Comparison of ENCODE assay signal across 32 cellular contexts in genomic region chr10:34940436-34940835, GRCh38.
"Had no signal": no experiment of that assay in that cellular context is flagged by ENCODE, and none has a peak within 500 bp of the region (broad histone marks: within the 10 kb centered on the region; RNA-seq: fewer than 3 reads in every experiment).

No MANE protein-coding gene starts in this region.

- H2AFZ ChIP-seq: hepatocyte had no signal

- H3K27ac Mint-ChIP-seq: activated CD4-positive, alpha-beta memory T cell treated with anti-CD3 and anti-CD28 coated beads, Interleukin-2, amount 10 ng/mL, durations not matched to agents 7 days and 5 days; activated CD4-positive, alpha-beta T cell treated with anti-CD3 and anti-CD28 coated beads, Interleukin-2, amount 10 ng/mL, durations not matched to agents 7 days and 5 days; activated naive CD4-positive, alpha-beta T cell treated with anti-CD3 and anti-CD28 coated beads, Interleukin-2, amount 10 ng/mL, durations not matched to agents 7 days and 5 days; activated naive CD8-positive, alpha-beta T cell treated with anti-CD3 and anti-CD28 coated beads, Interleukin-2, amount 10 ng/mL, durations not matched to agents 7 days and 5 days; activated T-cell treated with anti-CD3 and anti-CD28 coated beads, Interleukin-2, amount 50 U/mL, for 24 hours; brain; mesothelial cell of epicardium; naive B cell; nephron progenitor cell; stimulated activated effector memory CD8-positive, alpha-beta T cell treated with anti-CD3 and anti-CD28 coated beads, Interleukin-12 subunit alpha, Interleukin-12 subunit beta, amount 100 ng/mL, for 72 hours; stimulated activated naive CD8-positive, alpha-beta T cell treated with anti-CD3 and anti-CD28 coated beads, Interleukin-15, amount 100 ng/mL, for 72 hours; T-helper 17 cell had no signal

- H3K9me3 ChIP-seq: ascending aorta, gastroesophageal sphincter, pancreas, prostate gland, sigmoid colon, upper lobe of left lung, vagina had no signal

- DNase-seq: activated CD4-positive, alpha-beta memory T cell treated with anti-CD3 and anti-CD28 coated beads, Interleukin-2, amount 10 ng/mL, durations not matched to agents 7 days and 5 days; activated CD4-positive, alpha-beta T cell treated with anti-CD3 and anti-CD28 coated beads for 1 hour; activated CD4-positive, alpha-beta T cell treated with anti-CD3 and anti-CD28 coated beads, Interleukin-2, amount 10 ng/mL, durations not matched to agents 7 days and 5 days; activated CD8-positive, alpha-beta memory T cell treated with anti-CD3 and anti-CD28 coated beads, Interleukin-2, amount 50 U/mL, for 48 hours; activated gamma-delta T cell; activated naive CD4-positive, alpha-beta T cell treated with anti-CD3 and anti-CD28 coated beads, Interleukin-2, amount 10 ng/mL, durations not matched to agents 7 days and 5 days; activated naive CD8-positive, alpha-beta T cell treated with anti-CD3 and anti-CD28 coated beads, Interleukin-2, amount 10 ng/mL, durations not matched to agents 7 days and 5 days; activated T-cell treated with anti-CD3 and anti-CD28 coated beads, Interleukin-2, amount 50 U/mL, for 24 hours; caudate nucleus; cortex of kidney; kidney; left colon; naive B cell; nephron progenitor cell; nucleus accumbens; pancreas; retina; sigmoid colon; small intestine; stimulated activated CD4-positive, alpha-beta T cell treated with anti-CD3 and anti-CD28 coated beads, Interleukin-4, amount 100 ng/mL, for 24 hours; stimulated activated naive CD8-positive, alpha-beta T cell treated with anti-CD3 and anti-CD28 coated beads, Interleukin-15, amount 100 ng/mL, for 72 hours; substantia nigra; T-helper 17 cell; upper lobe of left lung had no signal

- FAIRE-seq: kidney, pancreas, small intestine had no signal

- H3K27ac ChIP-seq: ascending aorta, gastroesophageal sphincter, hepatocyte, pancreas, prostate gland, sigmoid colon, upper lobe of left lung, vagina had no signal

- H3K9me3 Mint-ChIP-seq: activated CD4-positive, alpha-beta memory T cell treated with anti-CD3 and anti-CD28 coated beads, Interleukin-2, amount 10 ng/mL, durations not matched to agents 7 days and 5 days; activated CD4-positive, alpha-beta T cell treated with anti-CD3 and anti-CD28 coated beads, Interleukin-2, amount 10 ng/mL, durations not matched to agents 7 days and 5 days; activated naive CD4-positive, alpha-beta T cell treated with anti-CD3 and anti-CD28 coated beads, Interleukin-2, amount 10 ng/mL, durations not matched to agents 7 days and 5 days; activated naive CD8-positive, alpha-beta T cell treated with anti-CD3 and anti-CD28 coated beads, Interleukin-2, amount 10 ng/mL, durations not matched to agents 7 days and 5 days; activated T-cell treated with anti-CD3 and anti-CD28 coated beads, Interleukin-2, amount 50 U/mL, for 24 hours; mesothelial cell of epicardium; nephron progenitor cell; stimulated activated naive CD8-positive, alpha-beta T cell treated with anti-CD3 and anti-CD28 coated beads, Interleukin-15, amount 100 ng/mL, for 72 hours had no signal

- H3K4me3 ChIP-seq: ascending aorta, gastroesophageal sphincter, hepatocyte, pancreas, prostate gland, sigmoid colon, upper lobe of left lung, vagina had no signal

- H3K4me2 ChIP-seq: hepatocyte had no signal

- H3K36me3 ChIP-seq: ascending aorta, gastroesophageal sphincter, pancreas, prostate gland, sigmoid colon, upper lobe of left lung, vagina had no signal

- H3K79me2 ChIP-seq: hepatocyte had no signal

- H3K36me3 Mint-ChIP-seq: activated naive CD4-positive, alpha-beta T cell treated with anti-CD3 and anti-CD28 coated beads, Interleukin-2, amount 10 ng/mL, durations not matched to agents 7 days and 5 days; activated naive CD8-positive, alpha-beta T cell treated with anti-CD3 and anti-CD28 coated beads, Interleukin-2, amount 10 ng/mL, durations not matched to agents 7 days and 5 days; brain; mesothelial cell of epicardium; naive B cell; stimulated activated effector memory CD8-positive, alpha-beta T cell treated with anti-CD3 and anti-CD28 coated beads, Interleukin-12 subunit alpha, Interleukin-12 subunit beta, amount 100 ng/mL, for 72 hours had no signal

- H3K27me3 ChIP-seq: ascending aorta, gastroesophageal sphincter, hepatocyte, pancreas, sigmoid colon, upper lobe of left lung, vagina had no signal

- ATAC-seq: gastroesophageal sphincter; left colon; pancreas; stimulated activated effector memory CD8-positive, alpha-beta T cell treated with anti-CD3 and anti-CD28 coated beads, Interleukin-12 subunit alpha, Interleukin-12 subunit beta, amount 100 ng/mL, for 72 hours; stimulated activated naive CD8-positive, alpha-beta T cell treated with anti-CD3 and anti-CD28 coated beads, Interleukin-15, amount 100 ng/mL, for 72 hours; T-helper 17 cell had no signal

- H3K27me3 Mint-ChIP-seq: activated CD4-positive, alpha-beta memory T cell treated with anti-CD3 and anti-CD28 coated beads, Interleukin-2, amount 10 ng/mL, durations not matched to agents 7 days and 5 days; activated CD4-positive, alpha-beta T cell treated with anti-CD3 and anti-CD28 coated beads, Interleukin-2, amount 10 ng/mL, durations not matched to agents 7 days and 5 days; activated naive CD4-positive, alpha-beta T cell treated with anti-CD3 and anti-CD28 coated beads, Interleukin-2, amount 10 ng/mL, durations not matched to agents 7 days and 5 days had no signal

- H3K4me3 Mint-ChIP-seq: activated CD4-positive, alpha-beta memory T cell treated with anti-CD3 and anti-CD28 coated beads, Interleukin-2, amount 10 ng/mL, durations not matched to agents 7 days and 5 days; activated CD4-positive, alpha-beta T cell treated with anti-CD3 and anti-CD28 coated beads, Interleukin-2, amount 10 ng/mL, durations not matched to agents 7 days and 5 days; activated naive CD4-positive, alpha-beta T cell treated with anti-CD3 and anti-CD28 coated beads, Interleukin-2, amount 10 ng/mL, durations not matched to agents 7 days and 5 days; activated naive CD8-positive, alpha-beta T cell treated with anti-CD3 and anti-CD28 coated beads, Interleukin-2, amount 10 ng/mL, durations not matched to agents 7 days and 5 days; activated T-cell treated with anti-CD3 and anti-CD28 coated beads, Interleukin-2, amount 50 U/mL, for 24 hours; brain; mesothelial cell of epicardium; naive B cell; nephron progenitor cell; stimulated activated effector memory CD8-positive, alpha-beta T cell treated with anti-CD3 and anti-CD28 coated beads, Interleukin-12 subunit alpha, Interleukin-12 subunit beta, amount 100 ng/mL, for 72 hours; stimulated activated naive CD8-positive, alpha-beta T cell treated with anti-CD3 and anti-CD28 coated beads, Interleukin-15, amount 100 ng/mL, for 72 hours; T-helper 17 cell had no signal

- H3K4me1 ChIP-seq: ascending aorta, gastroesophageal sphincter, pancreas, prostate gland, sigmoid colon, upper lobe of left lung, vagina had no signal

- H3K4me1 Mint-ChIP-seq: activated CD4-positive, alpha-beta memory T cell treated with anti-CD3 and anti-CD28 coated beads, Interleukin-2, amount 10 ng/mL, durations not matched to agents 7 days and 5 days; activated CD4-positive, alpha-beta T cell treated with anti-CD3 and anti-CD28 coated beads, Interleukin-2, amount 10 ng/mL, durations not matched to agents 7 days and 5 days; activated naive CD4-positive, alpha-beta T cell treated with anti-CD3 and anti-CD28 coated beads, Interleukin-2, amount 10 ng/mL, durations not matched to agents 7 days and 5 days; activated naive CD8-positive, alpha-beta T cell treated with anti-CD3 and anti-CD28 coated beads, Interleukin-2, amount 10 ng/mL, durations not matched to agents 7 days and 5 days; mesothelial cell of epicardium; naive B cell; stimulated activated effector memory CD8-positive, alpha-beta T cell treated with anti-CD3 and anti-CD28 coated beads, Interleukin-12 subunit alpha, Interleukin-12 subunit beta, amount 100 ng/mL, for 72 hours; stimulated activated naive CD8-positive, alpha-beta T cell treated with anti-CD3 and anti-CD28 coated beads, Interleukin-15, amount 100 ng/mL, for 72 hours had no signal
